Comparison of ENCODE assay signal across 9 cellular contexts in the genomic region with DNA sequence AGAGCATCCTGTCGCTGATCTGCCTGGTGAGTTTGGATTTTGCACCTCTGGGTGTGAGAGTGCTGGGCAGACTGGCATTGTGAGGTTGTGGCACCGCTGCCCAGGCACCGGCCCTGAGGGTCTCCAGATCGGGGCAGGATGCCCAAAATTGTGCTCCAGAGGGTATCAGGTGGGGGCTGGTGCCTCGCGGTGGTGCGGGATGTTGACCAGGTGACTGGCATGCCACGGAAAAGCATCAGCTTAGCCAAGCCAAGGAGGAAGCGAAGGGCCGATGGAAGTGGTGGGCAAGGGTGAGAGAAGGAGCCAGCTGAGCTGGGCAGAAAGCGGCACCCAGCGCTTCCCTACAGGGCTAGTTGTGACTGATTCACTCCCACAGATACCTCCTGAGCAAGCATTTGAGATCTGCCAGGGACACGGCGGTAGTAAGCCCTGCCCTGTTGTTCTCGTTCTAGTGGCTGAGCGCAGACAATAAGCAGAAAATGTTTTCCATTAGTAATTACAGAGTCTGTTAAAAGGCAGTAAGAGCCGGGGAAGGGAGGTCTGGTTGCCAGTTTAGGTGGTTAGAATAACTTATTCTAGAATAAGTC. TPM values are rescaled to one million over a fixed set of nuclear protein-coding genes. Genes with fewer than 3 reads are reported as not detected.
DNase-seq lines count a peak whose midpoint lies in the region; ATAC-seq and TF ChIP-seq lines count a peak whose summit lies in the region.
"Had no signal": no experiment of that assay in that cellular context is flagged by ENCODE, and none has a peak within 500 bp of the region (broad histone marks: within the 10 kb centered on the region; RNA-seq: fewer than 3 reads in every experiment).

No MANE protein-coding gene starts in this region.

- intact Hi-C loops in esophagus squamous epithelium (cut with DNase I) = no loop called here

- H3K27ac ChIP-seq in OCI-LY3 (ENCODE audit: low read length) (no peak overlapping the region), esophagus squamous epithelium (peak overlapping the region in 1 of 4 donors; percentile 17), skeletal muscle tissue (ENCODE audit: low read depth, low read length) (no peak overlapping the region)

- peak overlapping the region; percentile 47 for H2AFZ ChIP-seq in OCI-LY3 (ENCODE audit: low read depth, low read length)

- no peaks in the 10 kb centered on the region for H3K27me3 ChIP-seq in OCI-LY3 (ENCODE audit: low read depth, low read length)
- H3K27me3 ChIP-seq in esophagus squamous epithelium = peaks cover 0 to 80% (median 2%) of the 10 kb centered on the region in 4 donors
- peaks cover 7 to 23% (median 7%) of the 10 kb centered on the region in 3 donors for H3K27me3 ChIP-seq in skeletal muscle tissue (ENCODE audit: control insufficient read depth in 3 of 3, insufficient read depth in 3 of 3, low read length in 3 of 3)

- DNase-seq in NCI-H1092 treated with DMSO at 0.1 percent for 48 hours (lab: John Stamatoyannopoulos, UW) = peak; percentile 3
- DNase-seq in NCI-H1092 (lab: John Stamatoyannopoulos, UW) = no peak
- DNase-seq in esophagus squamous epithelium (lab: John Stamatoyannopoulos, UW) = no peak
- DNase-seq in activated effector memory CD4-positive, alpha-beta T cell treated with anti-CD3 and anti-CD28 coated beads, Interleukin-2, amount 50 U/mL, for 16 hours = no peak
- no peak for DNase-seq in stimulated activated CD4-positive, alpha-beta T cell treated with anti-CD3 and anti-CD28 coated beads, Interleukin-4, amount 100 ng/mL, for 4 hours
- DNase-seq: 8988T had no signal

- no peaks in the 10 kb centered on the region for H4K20me1 ChIP-seq in OCI-LY3 (ENCODE audit: insufficient read depth, low read length)

- 2 to 69% methylated on average over 6 to 7 of the region's 17 CpGs for WGBS in esophagus squamous epithelium, 2 donors

- H3K4me2 ChIP-seq in OCI-LY3 (ENCODE audit: low read length) = peak overlapping the region; percentile 99

- TF ChIP-seq POLR2A in esophagus squamous epithelium (IDR thresholded peaks at IDR 0.05) = no peak

- H3K36me3 ChIP-seq in OCI-LY3 (replicated peaks; ENCODE audit: low read depth, low read length) = no peaks in the 10 kb centered on the region
- no peaks in the 10 kb centered on the region for H3K36me3 ChIP-seq in esophagus squamous epithelium
- no peaks in the 10 kb centered on the region for H3K36me3 ChIP-seq in skeletal muscle tissue (ENCODE audit: control insufficient read depth in 3 of 3, insufficient read depth in 3 of 3, low read length in 3 of 3)

- peaks cover 7% of the 10 kb centered on the region; the same call in 1 of the 2 replicates for H3K79me2 ChIP-seq in OCI-LY3 (ENCODE audit: low read length)

- ATAC-seq in HG03432 (IDR thresholded peaks at IDR 0.05; ENCODE audit: unreplicated experiment) = no peak

- H3K4me1 ChIP-seq in OCI-LY3 (ENCODE audit: low read length) (peaks cover 15% of the 10 kb centered on the region), esophagus squamous epithelium (peaks cover 0 to 25% (median 10%) of the 10 kb centered on the region in 3 donors), skeletal muscle tissue (ENCODE audit: control insufficient read depth in 3 of 3, insufficient read depth in 3 of 3, low read length in 3 of 3) (peaks cover 0 to 6% (median 6%) of the 10 kb centered on the region in 3 donors)

- TF ChIP-seq CTCF in OCI-LY3 (IDR thresholded peaks at IDR 0.05; ENCODE audit: low read depth, low read length) = no peak
- no peak for TF ChIP-seq CTCF in esophagus squamous epithelium (IDR thresholded peaks at IDR 0.05)

- H3K9me3 ChIP-seq in OCI-LY3 (ENCODE audit: insufficient read depth, low read length) = no peaks in the 10 kb centered on the region
- H3K9me3 ChIP-seq in esophagus squamous epithelium = no peaks in the 10 kb centered on the region
- H3K9me3 ChIP-seq in skeletal muscle tissue (ENCODE audit: control insufficient read depth in 3 of 3, low read length in 3 of 3) = no peaks in the 10 kb centered on the region

- H3K9ac ChIP-seq in OCI-LY3 (ENCODE audit: low read length) (peak overlapping the region; percentile 81), skeletal muscle tissue (ENCODE audit: low read depth in 1 of 3, low read length in 3 of 3) (peak overlapping the region in 1 of 3 donors; percentile 57)

- peak overlapping the region; percentile 98 for H3K4me3 ChIP-seq in OCI-LY3 (ENCODE audit: low read length)
- H3K4me3 ChIP-seq in esophagus squamous epithelium = peak overlapping the region in 3 of 4 donors; percentile 34 to 66 (median 48)
- H3K4me3 ChIP-seq in skeletal muscle tissue (ENCODE audit: low read length in 3 of 3) = peak overlapping the region in 2 of 3 donors; percentile 38 to 45

RNA-seq across cellular contexts. Expression of gene ZFP92, which starts 0.8 kb away (rescaled TPM):
- total RNA-seq in esophagus squamous epithelium (under 1 TPM; 0.11 to 0.97 (median 0.37) TPM), skeletal muscle tissue (1.0 TPM)

RNA-seq across cellular contexts. Expression of gene PNMA6E, which starts 10.9 kb away (rescaled TPM):
- total RNA-seq in esophagus squamous epithelium (not detected), skeletal muscle tissue (not detected)

RNA-seq across cellular contexts. Expression of gene TREX2, which starts 33.8 kb away (rescaled TPM):
- 1 to 10 TPM; 1.4 to 6.6 (median 4.3) TPM for total RNA-seq in esophagus squamous epithelium
- 3.7 TPM for total RNA-seq in skeletal muscle tissue

RNA-seq across cellular contexts. Expression of gene HAUS7, which starts 58.3 kb away (rescaled TPM):
- total RNA-seq in esophagus squamous epithelium (10 to 100 TPM in 3 of 4 donors, 1 to 10 TPM in 1; 8.8 to 21.0 (median 12.1) TPM), skeletal muscle tissue (11.0 TPM)

Comparison
In these comparisons a context has a peak if more than half of its experiments do, and no peak if none do; other contexts are left out.
1. H3K4me3 ChIP-seq: peak in every context shown above with its lines; median percentile 98 in OCI-LY3; 48 in esophagus squamous epithelium; 42 in skeletal muscle tissue.